ENCODE assay signal across 10 cellular contexts in the genomic region with DNA sequence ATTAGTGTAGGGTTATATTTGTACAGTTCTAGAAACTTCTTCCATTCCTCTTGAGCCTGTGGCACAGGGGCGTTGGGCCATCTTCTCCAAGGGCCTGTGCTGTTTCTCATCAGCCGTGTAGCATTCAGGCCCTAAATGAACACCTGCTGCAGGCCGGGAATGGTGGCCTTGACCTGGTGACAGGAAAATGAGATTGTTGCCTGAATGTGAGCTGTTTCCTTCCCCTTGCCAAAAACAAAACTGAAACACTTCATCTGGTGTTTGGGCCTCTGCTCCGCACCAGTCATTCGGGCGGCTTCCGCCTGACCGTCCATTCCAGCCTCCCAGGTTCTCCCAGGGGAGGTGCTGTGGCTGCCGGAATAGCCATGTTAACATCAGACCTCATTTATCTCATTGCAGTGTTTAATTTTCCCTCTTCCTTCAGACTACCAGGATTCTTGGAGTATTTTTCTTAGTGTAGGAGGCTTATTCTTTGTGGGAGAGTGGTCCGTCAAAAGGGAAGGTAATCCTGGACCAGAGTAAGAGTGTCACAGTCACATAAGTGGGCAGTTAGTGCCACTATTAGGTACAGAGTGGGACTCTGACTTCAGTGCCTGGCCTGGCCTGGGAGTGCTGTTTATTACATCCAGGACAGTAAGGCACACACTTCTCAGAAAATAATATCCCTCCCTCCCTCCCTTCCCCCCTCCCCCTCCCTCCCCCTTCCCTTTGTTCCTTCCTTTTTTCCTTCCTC.
DNase-seq lines count a peak whose midpoint lies in the region; ATAC-seq and TF ChIP-seq lines count a peak whose summit lies in the region.
"Had no signal": no experiment of that assay in that cellular context is flagged by ENCODE, and none has a peak within 500 bp of the region (broad histone marks: within the 10 kb centered on the region; RNA-seq: fewer than 3 reads in every experiment).

No MANE protein-coding gene starts in this region.

- H3K27me3 ChIP-seq in neural progenitor cell = no peaks in the 10 kb centered on the region

- TF ChIP-seq CTCF in brain (conservative IDR thresholded peaks at IDR 0.05) (no peak), neural progenitor cell (IDR thresholded peaks at IDR 0.05) (no peak)

- ATAC-seq in GM18858 (IDR thresholded peaks at IDR 0.05; ENCODE audit: unreplicated experiment) (peak; percentile 65), HG02610 (IDR thresholded peaks at IDR 0.05; ENCODE audit: unreplicated experiment) (peak; percentile 92)
- ATAC-seq: HCT116 had no signal

- H2AFZ ChIP-seq in neural progenitor cell (replicated peaks) = no peak overlapping the region

- no peaks in the 10 kb centered on the region for H3K36me3 ChIP-seq in neural progenitor cell

- H3K9ac ChIP-seq in neural progenitor cell = no peak overlapping the region

- H3K4me3 Mint-ChIP-seq in brain (no peak overlapping the region), neural progenitor cell (no peak overlapping the region)

- peak overlapping the region; percentile 31 for H3K27ac ChIP-seq in neural progenitor cell
- H3K27ac ChIP-seq: VCaP had no signal

- no peak overlapping the region for H3K4me2 ChIP-seq in neural progenitor cell

- H3K4me1 ChIP-seq in neural progenitor cell = peaks cover 10% of the 10 kb centered on the region

- H3K9me3 ChIP-seq in neural progenitor cell (ENCODE audit: low read depth) = no peaks in the 10 kb centered on the region

- no peaks in the 10 kb centered on the region for H3K27me3 Mint-ChIP-seq in brain
- no peaks in the 10 kb centered on the region for H3K27me3 Mint-ChIP-seq in neural progenitor cell (ENCODE audit: insufficient read depth, low read depth)

- H3K27ac Mint-ChIP-seq in brain = peak overlapping the region in 4 of 5 experiments; percentile 3 to 62 (median 19)
- peak overlapping the region; percentile 91 for H3K27ac Mint-ChIP-seq in neural progenitor cell

- DNase-seq in neural progenitor cell (ENCODE audit: low spot score) (no peak), DMS79 (lab: John Stamatoyannopoulos, UW) (no peak), T1000 (lab: John Stamatoyannopoulos, UW) (no peak)
- DNase-seq in stimulated activated CD4-positive, alpha-beta T cell treated with anti-CD3 and anti-CD28 coated beads, Interleukin-15, amount 100 ng/mL, for 24 hours = no peak
- no peak for DNase-seq in activated CD4-positive, alpha-beta T cell treated with anti-CD3 and anti-CD28 coated beads for 4 hours

- no peaks in the 10 kb centered on the region for H3K9me3 Mint-ChIP-seq in brain
- no peaks in the 10 kb centered on the region for H3K9me3 Mint-ChIP-seq in neural progenitor cell

- no peaks in the 10 kb centered on the region for H3K79me2 ChIP-seq in neural progenitor cell (ENCODE audit: low read depth)

- H3K36me3 Mint-ChIP-seq in brain (peaks cover 16% of the 10 kb centered on the region), neural progenitor cell (peaks cover 2% of the 10 kb centered on the region)

- H3K4me1 Mint-ChIP-seq in brain (peaks cover 27% of the 10 kb centered on the region), neural progenitor cell (peaks cover 15% of the 10 kb centered on the region)

- no peaks in the 10 kb centered on the region for H3F3A ChIP-seq in neural progenitor cell (ENCODE audit: low read depth)

- peaks cover 6% of the 10 kb centered on the region for H4K20me1 ChIP-seq in neural progenitor cell (ENCODE audit: low read depth)

- H3K4me3 ChIP-seq in neural progenitor cell = no peak overlapping the region
